In the genomic region with DNA sequence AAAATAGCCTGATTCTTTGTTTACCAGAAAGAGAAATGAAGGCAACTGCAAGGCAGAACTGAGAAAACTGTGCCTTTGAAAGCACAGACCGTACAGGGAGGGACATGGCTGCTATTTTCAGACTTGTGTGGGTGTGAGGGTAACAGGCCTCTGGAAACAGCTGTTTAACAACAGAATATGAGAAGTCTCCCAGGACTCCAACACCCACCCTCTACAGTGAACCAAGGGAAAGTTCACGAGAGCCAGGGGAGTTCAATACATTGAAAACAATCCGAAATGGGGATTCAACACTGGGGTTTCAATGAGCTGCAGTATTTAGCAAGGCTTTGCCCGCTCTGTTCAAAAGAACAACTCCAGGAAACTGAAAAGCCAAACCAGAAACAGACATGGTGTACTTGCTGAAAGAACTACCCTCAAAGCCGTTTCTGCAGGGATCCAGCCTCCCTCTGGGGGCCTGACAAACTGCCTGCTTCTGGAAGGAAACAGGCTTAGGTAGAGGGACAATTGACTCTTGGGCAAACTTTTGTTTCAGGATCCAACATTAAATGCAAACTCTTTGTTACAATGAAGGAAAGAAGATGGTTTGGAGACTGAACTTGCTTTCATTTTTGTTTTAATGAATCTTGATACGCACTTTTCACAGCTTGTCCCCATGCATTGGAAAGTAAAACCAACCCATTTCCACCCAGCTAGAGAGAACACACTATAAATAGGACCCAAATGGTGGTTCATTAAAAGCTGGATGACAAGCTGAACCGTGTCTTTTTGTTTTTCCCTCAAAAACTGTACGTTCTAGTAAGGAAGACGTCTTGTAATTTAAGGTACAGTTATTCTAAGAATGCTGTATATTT, we compare ENCODE assay signal across 8 cellular contexts.
A peak's percentile ranks its signal among the peaks of the same experiment; 100 is the strongest.
DNase-seq lines count a peak whose midpoint lies in the region; ATAC-seq and TF ChIP-seq lines count a peak whose summit lies in the region.

No MANE protein-coding gene starts in this region.

- H3K9me3 Mint-ChIP-seq in naive thymus-derived CD4-positive, alpha-beta T cell: peaks cover 0 to 2% (median 0%) of the 10 kb centered on the region in 11 donors

- intact Hi-C loops in naive thymus-derived CD4-positive, alpha-beta T cell (cut with micrococcal nuclease): loop anchor here in 1 of 2 donors (5.0 kb wide), 1 partner anchor 382 kb away; no protein-coding TSS in a partner anchor

- H3K79me2 ChIP-seq in Karpas-422 (ENCODE audit: low read length): no peaks in the 10 kb centered on the region

- no peaks in the 10 kb centered on the region for H3K9me2 ChIP-seq in Karpas-422 (replicated peaks; ENCODE audit: insufficient read depth, low read length)

- H3K4me1 ChIP-seq in naive thymus-derived CD4-positive, alpha-beta T cell (ENCODE audit: control insufficient read depth in 2 of 2, insufficient read depth in 2 of 2, low read length in 2 of 2): peaks cover 4 to 7% of the 10 kb centered on the region in 2 donors
- H3K4me1 ChIP-seq in Karpas-422 (ENCODE audit: low read length): no peaks in the 10 kb centered on the region

- peak; percentile 2 for DNase-seq in activated effector memory CD4-positive, alpha-beta T cell treated with Interleukin-2 at 50 U/mL for 16 hours
- DNase-seq in activated effector memory CD4-positive, alpha-beta T cell treated with anti-CD3 and anti-CD28 coated beads, Interleukin-2, amount 50 U/mL, for 16 hours: no peak
- DNase-seq in astrocyte of the spinal cord (ENCODE audit: low read depth, low spot score) (peak; percentile 26), HuH-7.5 (ENCODE audit: low spot score) (no peak), Karpas-422 (no peak), NCI-H1048 (lab: John Stamatoyannopoulos, UW) (no peak)
- DNase-seq in naive thymus-derived CD4-positive, alpha-beta T cell: peak in 7 of 9 donors; percentile 16 to 41 (median 36)

- H3K27me3 Mint-ChIP-seq in naive thymus-derived CD4-positive, alpha-beta T cell: no peaks in the 10 kb centered on the region

- no peaks in the 10 kb centered on the region for H4K20me1 ChIP-seq in Karpas-422 (ENCODE audit: insufficient read depth, low read depth, low read length)

- CTCF ChIA-PET in naive thymus-derived CD4-positive, alpha-beta T cell (lab: Charles Lee): interaction anchor here (0.8 to 2.0 kb wide), 2 partner anchors 10 to 11 kb away, joined by 4 read pairs; no protein-coding TSS in a partner anchor

- H2AFZ ChIP-seq in Karpas-422 (ENCODE audit: low read length): no peak overlapping the region

- POLR2A ChIA-PET in naive thymus-derived CD4-positive, alpha-beta T cell (lab: Charles Lee): interaction anchor here (0.6 to 3.6 kb wide), 6 partner anchors 335 to 524 kb away, joined by 3 to 9 read pairs (median 4); a partner anchor contains a TSS

- H3K27ac ChIP-seq in naive thymus-derived CD4-positive, alpha-beta T cell (ENCODE audit: low read depth, low read length): peak overlapping the region; percentile 63
- no peak overlapping the region for H3K27ac ChIP-seq in Karpas-422 (ENCODE audit: low read length)

- no peak overlapping the region for H3K9ac ChIP-seq in Karpas-422 (ENCODE audit: low read length)

- ATAC-seq in HG03108 (IDR thresholded peaks at IDR 0.05; ENCODE audit: unreplicated experiment): peak; percentile 67
- peak; percentile 47 for ATAC-seq in naive thymus-derived CD4-positive, alpha-beta T cell

- no peak overlapping the region for H3K4me2 ChIP-seq in Karpas-422 (ENCODE audit: low read depth, low read length, poor library complexity, severe bottlenecking)

- no peaks in the 10 kb centered on the region for H3K9me3 ChIP-seq in naive thymus-derived CD4-positive, alpha-beta T cell (ENCODE audit: control insufficient read depth in 2 of 3, low read length in 3 of 3)
- H3K9me3 ChIP-seq in Karpas-422 (ENCODE audit: low read length): no peaks in the 10 kb centered on the region

- in situ Hi-C loops in astrocyte of the spinal cord (cut with HindIII; ENCODE audit: low sequenced_read_pairs): no loop called here

- peaks cover 10 to 34% (median 25%) of the 10 kb centered on the region in 7 donors for H3K4me1 Mint-ChIP-seq in naive thymus-derived CD4-positive, alpha-beta T cell

- H3K36me3 ChIP-seq in naive thymus-derived CD4-positive, alpha-beta T cell (ENCODE audit: control insufficient read depth in 2 of 3, insufficient read depth in 3 of 3, low read length in 3 of 3): no peaks in the 10 kb centered on the region
- H3K36me3 ChIP-seq in Karpas-422 (ENCODE audit: insufficient read depth, low read length): no peaks in the 10 kb centered on the region

- peak overlapping the region; percentile 73 to 87 (median 78) for H3K4me3 Mint-ChIP-seq in naive thymus-derived CD4-positive, alpha-beta T cell

- peak overlapping the region; percentile 89 to 99 (median 95) for H3K27ac Mint-ChIP-seq in naive thymus-derived CD4-positive, alpha-beta T cell

- no peak for TF ChIP-seq CTCF in astrocyte of the spinal cord (IDR thresholded peaks at IDR 0.05; ENCODE audit: low read depth, low read length)

- H3K4me3 ChIP-seq in astrocyte of the spinal cord (ENCODE audit: low read depth, low read length): no peak overlapping the region
- H3K4me3 ChIP-seq in naive thymus-derived CD4-positive, alpha-beta T cell (ENCODE audit: low read length): peak overlapping the region; percentile 44
- no peak overlapping the region for H3K4me3 ChIP-seq in Karpas-422 (ENCODE audit: low read length)

- H3K27me3 ChIP-seq in naive thymus-derived CD4-positive, alpha-beta T cell (ENCODE audit: control insufficient read depth in 2 of 2, insufficient read depth in 2 of 2, low read length in 2 of 2): no peaks in the 10 kb centered on the region
- H3K27me3 ChIP-seq in Karpas-422 (ENCODE audit: low read length): no peaks in the 10 kb centered on the region

- peaks cover 0 to 9% (median 0%) of the 10 kb centered on the region in 5 donors for H3K36me3 Mint-ChIP-seq in naive thymus-derived CD4-positive, alpha-beta T cell

Comparison
In these comparisons a context has a peak if more than half of its experiments do, and no peak if none do; other contexts are left out.
1. DNase-seq: peak in activated effector memory CD4-positive, alpha-beta T cell treated with Interleukin-2 at 50 U/mL for 16 hours (single experiment), astrocyte of the spinal cord (single experiment) and naive thymus-derived CD4-positive, alpha-beta T cell (7 of 9); none in activated effector memory CD4-positive, alpha-beta T cell treated with anti-CD3 and anti-CD28 coated beads, Interleukin-2, amount 50 U/mL, for 16 hours (single experiment), HuH-7.5 (single experiment), Karpas-422 (single experiment) and NCI-H1048 (single experiment).